In the genomic region with DNA sequence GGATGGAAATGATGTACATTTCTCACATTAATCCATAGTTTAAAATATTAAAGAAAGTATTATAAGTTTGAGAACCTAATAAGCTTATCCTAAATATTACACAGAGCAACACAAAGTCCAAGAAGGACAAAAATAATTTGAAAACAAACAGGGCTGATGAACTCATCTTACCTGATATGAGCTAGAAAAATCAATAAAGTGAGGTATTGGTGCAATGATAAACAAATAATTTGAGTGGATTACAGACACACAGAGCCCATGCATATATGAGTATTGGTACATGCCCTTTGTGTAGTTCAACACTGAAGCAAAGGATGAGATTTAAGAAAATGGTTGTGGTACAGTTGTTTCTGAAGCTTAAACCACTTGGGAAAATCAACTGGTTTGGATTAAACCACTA, we compare ENCODE assay signal across 6 cellular contexts.
"Had no signal": no experiment of that assay in that cellular context is flagged by ENCODE, and none has a peak within 500 bp of the region (broad histone marks: within the 10 kb centered on the region; RNA-seq: fewer than 3 reads in every experiment).

No MANE protein-coding gene starts in this region.

- DNase-seq: H9, HCEC 1CT, KBM-7 had no signal

- H3K27ac ChIP-seq: HL-60, KMS-11 had no signal

- ATAC-seq: GM23338 had no signal

- H3K4me3 ChIP-seq: GM23338 had no signal

- H3K4me2 ChIP-seq: GM23338, KMS-11 had no signal
